In the genomic region with DNA sequence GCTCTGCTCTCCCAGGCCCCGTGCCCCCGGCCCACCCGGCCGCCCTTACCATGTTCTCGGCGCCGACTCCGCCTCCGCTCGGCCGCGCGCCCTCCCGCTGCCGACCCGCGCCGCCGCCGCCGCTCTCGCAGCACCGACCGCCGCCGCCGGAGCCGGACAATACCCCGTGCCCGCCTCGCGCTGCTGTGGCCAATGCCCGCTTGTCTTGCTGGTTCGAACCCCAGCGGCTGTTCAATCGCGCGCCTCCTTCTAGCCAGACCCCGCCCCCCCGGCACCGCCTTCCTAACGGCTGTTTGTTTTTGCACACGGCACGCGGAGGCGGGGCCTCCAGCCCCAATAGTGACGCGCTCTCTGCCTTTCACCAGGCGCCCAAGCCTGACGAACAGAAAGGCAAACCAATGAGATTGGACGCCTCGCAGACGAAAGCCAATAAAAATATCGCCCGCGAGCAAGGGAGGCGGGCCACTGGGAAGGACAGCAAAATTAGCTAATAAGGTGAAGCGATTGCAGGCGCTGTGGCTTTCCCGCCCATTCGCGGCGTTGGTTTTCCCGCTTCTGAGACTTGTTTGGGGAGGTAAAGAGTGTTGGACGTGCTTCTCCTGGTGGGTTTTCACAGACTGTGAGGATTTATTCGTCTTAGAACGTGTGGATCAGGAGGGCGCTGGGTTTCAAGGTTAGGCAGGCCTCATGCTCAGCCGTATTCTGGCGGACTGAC, we compare ENCODE assay signal across 8 cellular contexts. TPM values are rescaled to one million over a fixed set of nuclear protein-coding genes. Genes with fewer than 3 reads are reported as not detected.
A peak's percentile ranks its signal among the peaks of the same experiment; 100 is the strongest.
DNase-seq lines count a peak whose midpoint lies in the region; ATAC-seq and FAIRE-seq lines count a peak whose summit lies in the region.

Gene H2AZ2 (minus strand): TSS at position 168 of the 715 bp plus-strand sequence. CDS start 116 bp downstream, at position 52.

- H3K9ac ChIP-seq in muscle layer of colon (ENCODE audit: low read length) = peak within 1 kb of the TSS; percentile 96

- H3K36me3 ChIP-seq in KOPT-K1 (ENCODE audit: insufficient read depth, low read length) (peaks cover 16% of the 10 kb centered on the region), muscle layer of colon (ENCODE audit: insufficient read depth, low read length) (no peaks in the 10 kb centered on the region)

- peaks cover 14% of the 10 kb centered on the region for H3K4me1 ChIP-seq in muscle layer of colon (ENCODE audit: insufficient read depth, low read length)

- no peaks in the 10 kb centered on the region for H3K27me3 Mint-ChIP-seq in activated T-cell treated with anti-CD3 and anti-CD28 coated beads, Interleukin-2, amount 50 U/mL, for 72 hours (ENCODE audit: low read depth)

- H3K27ac ChIP-seq in KOPT-K1 (ENCODE audit: low read depth, low read length, poor library complexity, severe bottlenecking) (peak within 1 kb of the TSS; percentile 86), muscle layer of colon (ENCODE audit: low read depth, low read length) (peak within 1 kb of the TSS; percentile 97)

- H3K36me3 Mint-ChIP-seq in activated T-cell treated with anti-CD3 and anti-CD28 coated beads, Interleukin-2, amount 50 U/mL, for 72 hours (ENCODE audit: insufficient read depth in 2 of 2) = peaks cover 4 to 12% of the 10 kb centered on the region in 2 donors

- ATAC-seq in GM21786 (IDR thresholded peaks at IDR 0.05; ENCODE audit: unreplicated experiment) (peak; percentile 84), esophagus mucosa (peak; percentile 98)
- peak; percentile 85 to 87 for ATAC-seq in activated T-cell treated with anti-CD3 and anti-CD28 coated beads, Interleukin-2, amount 50 U/mL, for 72 hours (replicated peaks in 1 of 2)

- H3K4me1 Mint-ChIP-seq in activated T-cell treated with anti-CD3 and anti-CD28 coated beads, Interleukin-2, amount 50 U/mL, for 72 hours (ENCODE audit: low read depth) = peaks cover 70% of the 10 kb centered on the region

- DNase-seq in DMS79 (lab: John Stamatoyannopoulos, UW) (peak; percentile 100), RCC 7860 (ENCODE audit: low spot score) (peak; percentile 100)
- peak; percentile 100 for DNase-seq in activated T-cell treated with anti-CD3 and anti-CD28 coated beads, Interleukin-2, amount 50 U/mL, for 72 hours
- DNase-seq in stimulated activated CD8-positive, alpha-beta memory T cell treated with anti-CD3 and anti-CD28 coated beads, Interleukin-7, amount 100 ng/mL, for 24 hours (ENCODE audit: low read depth) = peak; percentile 100

- peak within 1 kb of the TSS; percentile 76 to 88 for H3K4me3 ChIP-seq in muscle layer of colon (ENCODE audit: low read depth in 1 of 2, low read length in 2 of 2)

- peak within 1 kb of the TSS; percentile 88 to 93 for H3K4me3 Mint-ChIP-seq in activated T-cell treated with anti-CD3 and anti-CD28 coated beads, Interleukin-2, amount 50 U/mL, for 72 hours

- peak within 1 kb of the TSS; percentile 94 for H3K27ac Mint-ChIP-seq in activated T-cell treated with anti-CD3 and anti-CD28 coated beads, Interleukin-2, amount 50 U/mL, for 72 hours

- H3K27me3 ChIP-seq in muscle layer of colon (ENCODE audit: control insufficient read depth in 1 of 2, insufficient read depth in 2 of 2, low read length in 2 of 2) = no peaks in the 10 kb centered on the region

- peak; percentile 94 for FAIRE-seq in RCC 7860 (lab: Jason Lieb, UNC)

- H3K9me3 Mint-ChIP-seq in activated T-cell treated with anti-CD3 and anti-CD28 coated beads, Interleukin-2, amount 50 U/mL, for 72 hours = no peaks in the 10 kb centered on the region

- H3K9me3 ChIP-seq in KOPT-K1 (ENCODE audit: insufficient read depth, low read length, poor library complexity, severe bottlenecking) (no peaks in the 10 kb centered on the region), muscle layer of colon (ENCODE audit: low read length) (no peaks in the 10 kb centered on the region)

RNA-seq across cellular contexts. Expression of gene H2AZ2, which starts in this region (rescaled TPM):
- total RNA-seq in activated T-cell treated with anti-CD3 and anti-CD28 coated beads, Interleukin-2, amount 50 U/mL, for 72 hours = 100 to 1,000 TPM; 233 to 274 TPM
- total RNA-seq in esophagus mucosa = 87.6 TPM

Comparison
In these comparisons a context has a peak if more than half of its experiments do, and no peak if none do; other contexts are left out.
1. Peak in every context shown above with its lines: DNase-seq, ATAC-seq, H3K4me3 ChIP-seq and H3K27ac ChIP-seq.